Comparison of ENCODE assay signal across 28 cellular contexts in the genomic region with DNA sequence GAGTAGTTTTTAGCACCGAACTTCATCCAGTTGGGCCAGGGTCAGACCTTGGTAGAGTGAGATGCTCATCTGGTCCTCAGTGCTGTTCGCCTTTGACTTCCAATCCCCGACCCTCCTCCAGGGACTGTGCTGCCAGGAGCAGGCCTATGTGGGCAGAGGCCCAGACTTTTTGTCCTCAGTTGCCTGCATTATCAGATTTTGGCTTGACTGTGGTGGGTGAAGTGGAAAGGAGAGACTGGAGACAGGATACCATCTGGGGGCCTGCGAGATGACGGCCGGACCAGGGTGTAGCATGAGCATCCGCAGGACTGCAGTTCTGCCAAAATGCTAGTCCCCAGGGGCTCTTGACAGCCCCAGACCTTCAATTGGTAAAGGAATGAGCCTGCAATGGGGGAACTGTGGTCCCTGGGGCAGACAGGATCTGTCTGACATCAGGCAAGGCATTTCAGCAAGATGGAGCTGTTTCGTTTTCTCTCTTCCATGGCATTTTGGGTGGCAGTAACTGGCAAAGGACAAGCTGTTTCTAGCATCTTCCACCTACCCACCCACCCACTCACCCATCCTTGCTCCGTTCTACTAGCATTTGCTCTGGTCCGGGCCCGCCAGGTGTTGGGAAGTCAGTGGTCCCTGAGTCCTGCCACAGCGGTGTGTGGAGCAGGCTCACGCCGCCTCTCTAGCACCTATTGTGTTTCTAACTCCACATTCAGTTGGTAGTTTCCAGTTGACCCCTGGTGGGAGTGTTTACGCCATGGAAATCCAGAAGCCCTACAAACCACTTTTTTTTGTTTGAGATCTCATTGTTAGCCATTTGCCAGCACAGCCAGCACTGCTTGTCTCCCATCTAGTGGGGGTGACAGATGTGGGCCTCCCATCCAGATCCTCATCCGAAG. TPM values are rescaled to one million over a fixed set of nuclear protein-coding genes. Genes with fewer than 3 reads are reported as not detected.
DNase-seq lines count a peak whose midpoint lies in the region; ATAC-seq and TF ChIP-seq lines count a peak whose summit lies in the region.
"Had no signal": no experiment of that assay in that cellular context is flagged by ENCODE, and none has a peak within 500 bp of the region (broad histone marks: within the 10 kb centered on the region; RNA-seq: fewer than 3 reads in every experiment).

No MANE protein-coding gene starts in this region.

- POLR2A ChIA-PET in activated CD4-positive, alpha-beta memory T cell treated with anti-CD3 and anti-CD28 coated beads for 36 hours (lab: Charles Lee) = interaction anchor here (0.6 kb wide), 1 partner anchor 138 kb away, joined by 3 read pairs; no protein-coding TSS in a partner anchor
- POLR2A ChIA-PET in activated CD4-positive, alpha-beta memory T cell treated with anti-CD3 and anti-CD28 coated beads, Interleukin-2, amount 10 ng/mL, durations not matched to agents 7 days and 5 days (lab: Charles Lee) = no interaction called here

- WGBS in lower leg skin, 2 donors = 88% methylated on average over 16 of the region's 16 CpGs

- TF ChIP-seq CTCF in RWPE2 (IDR thresholded peaks at IDR 0.05; ENCODE audit: poor library complexity, severe bottlenecking) (no peak), lower leg skin (IDR thresholded peaks at IDR 0.05) (no peak)

- no peaks in the 10 kb centered on the region for H3K4me1 ChIP-seq in RWPE2 (ENCODE audit: insufficient read depth, poor library complexity, severe bottlenecking)
- H3K4me1 ChIP-seq: A549, upper lobe of right lung had no signal

- no peak overlapping the region for H3K4me3 Mint-ChIP-seq in activated CD4-positive, alpha-beta memory T cell treated with anti-CD3 and anti-CD28 coated beads for 36 hours
- no peak overlapping the region for H3K4me3 Mint-ChIP-seq in activated CD4-positive, alpha-beta memory T cell treated with anti-CD3 and anti-CD28 coated beads, Interleukin-2, amount 10 ng/mL, durations not matched to agents 7 days and 5 days
- H3K4me3 Mint-ChIP-seq in stimulated activated effector memory CD8-positive, alpha-beta T cell treated with anti-CD3 and anti-CD28 coated beads, Interleukin-12 subunit alpha, Interleukin-12 subunit beta, amount 100 ng/mL, for 72 hours = no peak overlapping the region
- H3K4me3 Mint-ChIP-seq: CD4-positive, alpha-beta memory T cell had no signal

- peak; percentile 5 for DNase-seq in activated CD4-positive, alpha-beta memory T cell treated with anti-CD3 and anti-CD28 coated beads for 36 hours
- DNase-seq in activated CD4-positive, alpha-beta memory T cell treated with anti-CD3 and anti-CD28 coated beads, Interleukin-2, amount 10 ng/mL, durations not matched to agents 7 days and 5 days = no peak
- DNase-seq in RWPE2 (ENCODE audit: low spot score) = peak; percentile 27
- peak; percentile 8 to 78 for DNase-seq in lower leg skin (ENCODE audit: low spot score in 2 of 2)
- peak in 1 of 2 donors; percentile 39 for DNase-seq in stimulated activated effector memory CD8-positive, alpha-beta T cell treated with anti-CD3 and anti-CD28 coated beads, Interleukin-12 subunit alpha, Interleukin-12 subunit beta, amount 100 ng/mL, for 72 hours (ENCODE audit: low spot score in 2 of 2)
- no peak for DNase-seq in NOMO-1 (lab: John Stamatoyannopoulos, UW; ENCODE audit: unreplicated experiment in 2 of 2)
- DNase-seq in activated naive CD4-positive, alpha-beta T cell treated with anti-CD3 and anti-CD28 coated beads, Interleukin-2, amount 50 U/mL, for 16 hours = no peak
- DNase-seq in C1 segment of cervical spinal cord (lab: John Stamatoyannopoulos, UW) = no peak
- DNase-seq: activated gamma-delta T cell; amygdala; CD4-positive, alpha-beta memory T cell; GF-D8; left cardiac atrium; mucosa of descending colon; NCI-H1105 treated with DMSO at 0.1 percent for 48 hours; right cardiac atrium; SIG-M5; stimulated activated naive CD8-positive, alpha-beta T cell treated with anti-CD3 and anti-CD28 coated beads, Interleukin-15, Interleukin-2, amounts not matched to agents 100 U/mL and 50 U/mL, for 24 hours had no signal

- H3K9me3 Mint-ChIP-seq in activated CD4-positive, alpha-beta memory T cell treated with anti-CD3 and anti-CD28 coated beads for 36 hours = no peaks in the 10 kb centered on the region
- no peaks in the 10 kb centered on the region for H3K9me3 Mint-ChIP-seq in activated CD4-positive, alpha-beta memory T cell treated with anti-CD3 and anti-CD28 coated beads, Interleukin-2, amount 10 ng/mL, durations not matched to agents 7 days and 5 days
- no peaks in the 10 kb centered on the region for H3K9me3 Mint-ChIP-seq in stimulated activated effector memory CD8-positive, alpha-beta T cell treated with anti-CD3 and anti-CD28 coated beads, Interleukin-12 subunit alpha, Interleukin-12 subunit beta, amount 100 ng/mL, for 72 hours
- H3K9me3 Mint-ChIP-seq: CD4-positive, alpha-beta memory T cell had no signal

- CTCF ChIA-PET in activated CD4-positive, alpha-beta memory T cell treated with anti-CD3 and anti-CD28 coated beads for 36 hours (lab: Charles Lee) = interaction anchor here (0.6 to 3.5 kb wide), 5 partner anchors 17 to 377 kb away, joined by 3 to 23 read pairs (median 7); no protein-coding TSS in a partner anchor
- CTCF ChIA-PET in activated CD4-positive, alpha-beta memory T cell treated with anti-CD3 and anti-CD28 coated beads, Interleukin-2, amount 10 ng/mL, durations not matched to agents 7 days and 5 days (lab: Charles Lee) = interaction anchor here (0.6 to 1.2 kb wide), 3 partner anchors 30 to 130 kb away, joined by 3 read pairs; no protein-coding TSS in a partner anchor

- no peak overlapping the region for H3K27ac Mint-ChIP-seq in activated CD4-positive, alpha-beta memory T cell treated with anti-CD3 and anti-CD28 coated beads for 36 hours
- H3K27ac Mint-ChIP-seq in activated CD4-positive, alpha-beta memory T cell treated with anti-CD3 and anti-CD28 coated beads, Interleukin-2, amount 10 ng/mL, durations not matched to agents 7 days and 5 days = no peak overlapping the region
- peak overlapping the region; percentile 24 for H3K27ac Mint-ChIP-seq in stimulated activated effector memory CD8-positive, alpha-beta T cell treated with anti-CD3 and anti-CD28 coated beads, Interleukin-12 subunit alpha, Interleukin-12 subunit beta, amount 100 ng/mL, for 72 hours

- H3K9me3 ChIP-seq in RWPE2 (ENCODE audit: severe bottlenecking) = no peaks in the 10 kb centered on the region
- H3K9me3 ChIP-seq: A549, mucosa of descending colon, upper lobe of right lung had no signal

- no peaks in the 10 kb centered on the region for H3K36me3 Mint-ChIP-seq in activated CD4-positive, alpha-beta memory T cell treated with anti-CD3 and anti-CD28 coated beads for 36 hours
- H3K36me3 Mint-ChIP-seq in activated CD4-positive, alpha-beta memory T cell treated with anti-CD3 and anti-CD28 coated beads, Interleukin-2, amount 10 ng/mL, durations not matched to agents 7 days and 5 days (ENCODE audit: low read depth) = no peaks in the 10 kb centered on the region
- H3K36me3 Mint-ChIP-seq in stimulated activated effector memory CD8-positive, alpha-beta T cell treated with anti-CD3 and anti-CD28 coated beads, Interleukin-12 subunit alpha, Interleukin-12 subunit beta, amount 100 ng/mL, for 72 hours = no peaks in the 10 kb centered on the region
- H3K36me3 Mint-ChIP-seq: CD4-positive, alpha-beta memory T cell had no signal

- H3K4me1 Mint-ChIP-seq in activated CD4-positive, alpha-beta memory T cell treated with anti-CD3 and anti-CD28 coated beads for 36 hours (ENCODE audit: low read depth) = peaks cover 10% of the 10 kb centered on the region
- H3K4me1 Mint-ChIP-seq in activated CD4-positive, alpha-beta memory T cell treated with anti-CD3 and anti-CD28 coated beads, Interleukin-2, amount 10 ng/mL, durations not matched to agents 7 days and 5 days = no peaks in the 10 kb centered on the region
- H3K4me1 Mint-ChIP-seq in stimulated activated effector memory CD8-positive, alpha-beta T cell treated with anti-CD3 and anti-CD28 coated beads, Interleukin-12 subunit alpha, Interleukin-12 subunit beta, amount 100 ng/mL, for 72 hours = peaks cover 12% of the 10 kb centered on the region

- no peak for TF ChIP-seq POLR2A in lower leg skin (IDR thresholded peaks at IDR 0.05)

- intact Hi-C loops in activated CD4-positive, alpha-beta memory T cell treated with anti-CD3 and anti-CD28 coated beads for 36 hours (cut with micrococcal nuclease) = no loop called here
- intact Hi-C loops in lower leg skin (cut with DNase I; ENCODE audit: low total_unique reads) = loop anchor here (10.0 kb wide), 1 partner anchor 114 kb away; the partner anchor contains the start of gene MYOD1

- H3K27me3 ChIP-seq in RWPE2 (ENCODE audit: insufficient read depth, poor library complexity, severe bottlenecking) = no peaks in the 10 kb centered on the region
- H3K27me3 ChIP-seq: upper lobe of right lung had no signal

- no peak overlapping the region for H3K4me3 ChIP-seq in RWPE2 (ENCODE audit: severe bottlenecking)
- H3K4me3 ChIP-seq in lower leg skin (ENCODE audit: low read depth, poor library complexity, severe bottlenecking) = no peak overlapping the region
- H3K4me3 ChIP-seq: A549, cardiac muscle cell, GM12878, mucosa of descending colon, upper lobe of right lung had no signal

- no peak overlapping the region for H3K27ac ChIP-seq in RWPE2 (ENCODE audit: poor library complexity, severe bottlenecking)
- H3K27ac ChIP-seq: A549, cardiac muscle cell, upper lobe of right lung, VCaP had no signal

- no peak for ATAC-seq in RWPE2 (ENCODE audit: low read depth)
- no peak for ATAC-seq in stimulated activated effector memory CD8-positive, alpha-beta T cell treated with anti-CD3 and anti-CD28 coated beads, Interleukin-12 subunit alpha, Interleukin-12 subunit beta, amount 100 ng/mL, for 72 hours
- ATAC-seq: esophagus mucosa; HepG2; left cardiac atrium; mucosa of descending colon; right cardiac atrium; stimulated activated naive CD8-positive, alpha-beta T cell treated with anti-CD3 and anti-CD28 coated beads, Interleukin-15, Interleukin-2, amounts not matched to agents 100 U/mL and 50 U/mL, for 24 hours; upper lobe of right lung had no signal

- no peaks in the 10 kb centered on the region for H3K36me3 ChIP-seq in RWPE2 (ENCODE audit: low read depth)
- H3K36me3 ChIP-seq: cardiac muscle cell, upper lobe of right lung had no signal

- H3K27me3 Mint-ChIP-seq in activated CD4-positive, alpha-beta memory T cell treated with anti-CD3 and anti-CD28 coated beads for 36 hours = no peaks in the 10 kb centered on the region
- no peaks in the 10 kb centered on the region for H3K27me3 Mint-ChIP-seq in activated CD4-positive, alpha-beta memory T cell treated with anti-CD3 and anti-CD28 coated beads, Interleukin-2, amount 10 ng/mL, durations not matched to agents 7 days and 5 days

RNA-seq across cellular contexts. Expression of gene OTOG, which starts 53.5 kb away (rescaled TPM):
- total RNA-seq in activated CD4-positive, alpha-beta memory T cell treated with anti-CD3 and anti-CD28 coated beads for 36 hours = not detected
- not detected for total RNA-seq in activated CD4-positive, alpha-beta memory T cell treated with anti-CD3 and anti-CD28 coated beads, Interleukin-2, amount 10 ng/mL, durations not matched to agents 7 days and 5 days
- not detected for total RNA-seq in lower leg skin
- total RNA-seq: activated CD8-positive, alpha-beta memory T cell treated with anti-CD3 and anti-CD28 coated beads for 36 hours; CD4-positive, alpha-beta memory T cell; esophagus mucosa; GM12878; HepG2; left cardiac atrium; OCI-LY7; right cardiac atrium; T-helper 1 cell treated with Interleukin-12 subunit alpha and Interleukin-12 subunit beta and Interleukin-4 antibody, amounts not matched to agents 30 ng/mL and 1 ng/mL, for 36 hours; upper lobe of right lung had no signal

RNA-seq across cellular contexts. Expression of gene USH1C, which starts 56.3 kb away (rescaled TPM):
- not detected for total RNA-seq in activated CD4-positive, alpha-beta memory T cell treated with anti-CD3 and anti-CD28 coated beads for 36 hours
- not detected for total RNA-seq in activated CD4-positive, alpha-beta memory T cell treated with anti-CD3 and anti-CD28 coated beads, Interleukin-2, amount 10 ng/mL, durations not matched to agents 7 days and 5 days
- 1 to 10 TPM in 1 of 4 donors, under 1 TPM in 1, not detected in 2; 0.29 to 3.2 TPM for total RNA-seq in lower leg skin
- total RNA-seq: activated CD8-positive, alpha-beta memory T cell treated with anti-CD3 and anti-CD28 coated beads for 36 hours; CD4-positive, alpha-beta memory T cell; GM12878; HepG2; OCI-LY7; T-helper 1 cell treated with Interleukin-12 subunit alpha and Interleukin-12 subunit beta and Interleukin-4 antibody, amounts not matched to agents 30 ng/mL and 1 ng/mL, for 36 hours; upper lobe of right lung had no signal

Comparison
In these comparisons a context has a peak if more than half of its experiments do, and no peak if none do; other contexts are left out.
1. DNase-seq: peak in activated CD4-positive, alpha-beta memory T cell treated with anti-CD3 and anti-CD28 coated beads for 36 hours (single experiment), RWPE2 (single experiment) and lower leg skin (2 of 2); none in activated CD4-positive, alpha-beta memory T cell treated with anti-CD3 and anti-CD28 coated beads, Interleukin-2, amount 10 ng/mL, durations not matched to agents 7 days and 5 days (single experiment), NOMO-1 (0 of 2), activated naive CD4-positive, alpha-beta T cell treated with anti-CD3 and anti-CD28 coated beads, Interleukin-2, amount 50 U/mL, for 16 hours (single experiment) and C1 segment of cervical spinal cord (0 of 14).